ENCODE assay signal across 19 cellular contexts in the genomic region with DNA sequence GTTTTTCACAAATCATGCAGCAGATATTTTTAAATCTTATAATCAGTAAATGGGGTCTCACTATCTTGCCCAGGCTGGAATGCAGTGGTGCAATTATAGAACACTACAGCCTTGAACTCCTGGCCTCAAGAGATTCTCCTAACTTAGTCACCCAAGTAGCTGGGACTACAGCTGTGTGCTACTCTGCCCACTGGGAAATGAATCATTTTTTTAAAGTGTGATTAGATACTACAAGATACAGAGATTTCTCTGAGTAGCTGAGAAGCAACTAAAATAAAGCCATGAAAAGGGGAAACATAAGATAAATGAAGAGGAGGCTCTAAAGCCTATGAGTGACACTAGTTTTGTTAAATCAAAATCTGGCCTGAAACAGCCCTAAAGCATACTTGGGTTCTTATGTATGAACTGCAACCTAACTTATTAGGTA.
A peak's percentile ranks its signal among the peaks of the same experiment; 100 is the strongest.
DNase-seq lines count a peak whose midpoint lies in the region; ATAC-seq, FAIRE-seq and TF ChIP-seq lines count a peak whose summit lies in the region.
"Had no signal": no experiment of that assay in that cellular context is flagged by ENCODE, and none has a peak within 500 bp of the region (broad histone marks: within the 10 kb centered on the region; RNA-seq: fewer than 3 reads in every experiment).

No MANE protein-coding gene starts in this region.

- H3K4me3 Mint-ChIP-seq in WTC11 (no peak overlapping the region), endodermal cell (no peak overlapping the region)
- H3K4me3 Mint-ChIP-seq: natural killer cell treated with Interleukin-12 subunit alpha and Interleukin-12 subunit beta and Interleukin-15 and Interleukin-18, amount 100 ng/mL, for 72 hours had no signal

- POLR2A ChIA-PET in HepG2 (lab: Yijun Ruan, JAX): no interaction called here
- POLR2A ChIA-PET in WTC11 (lab: Charles Lee): interaction anchor here (0.6 kb wide), 1 partner anchor 294 kb away, joined by 3 read pairs; no protein-coding TSS in a partner anchor

- in situ Hi-C loops in HepG2 (cut with HindIII; ENCODE audit: extremely low pct_ligation_motif_present, low pct_unique_long_range_greater_than_20kb): no loop called here

- no peaks in the 10 kb centered on the region for H3K27me3 Mint-ChIP-seq in WTC11 (ENCODE audit: low read depth)
- no peaks in the 10 kb centered on the region for H3K27me3 Mint-ChIP-seq in endodermal cell (ENCODE audit: insufficient read depth)
- H3K27me3 Mint-ChIP-seq: natural killer cell treated with Interleukin-12 subunit alpha and Interleukin-12 subunit beta and Interleukin-15 and Interleukin-18, amount 100 ng/mL, for 72 hours had no signal

- TF ChIP-seq POLR2A in HepG2 (IDR thresholded peaks at IDR 0.05; ENCODE audit: insufficient read depth in 1 of 2, low read depth in 2 of 2, low read length in 2 of 2) (no peak), right lobe of liver (IDR thresholded peaks at IDR 0.05) (no peak)

- DNase-seq in HepG2 (ENCODE audit: low spot score) (peak; percentile 3), right lobe of liver (no peak), WTC11 (ENCODE audit: low spot score) (no peak), fibroblast of mammary gland (ENCODE audit: low read depth) (peak; percentile 65), stromal cell of bone marrow (ENCODE audit: low read depth) (peak; percentile 42), DMS79 (lab: John Stamatoyannopoulos, UW) (no peak), NCI-H524 treated with DMSO at 0.1 percent for 48 hours (lab: John Stamatoyannopoulos, UW) (no peak), endodermal cell (no peak)
- DNase-seq: activated T-cell treated with anti-CD3 and anti-CD28 coated beads, Interleukin-2, amount 50 U/mL, for 48 hours; KG1; NCI-H1417; SJCRH30; T1000; uterus had no signal

- peak overlapping the region; percentile 37; the same call in 1 of the 2 replicates for H3K27ac Mint-ChIP-seq in WTC11
- H3K27ac Mint-ChIP-seq in endodermal cell: no peak overlapping the region
- H3K27ac Mint-ChIP-seq: natural killer cell treated with Interleukin-12 subunit alpha and Interleukin-12 subunit beta and Interleukin-15 and Interleukin-18, amount 100 ng/mL, for 72 hours had no signal

- peaks cover 0 to 1% of the 10 kb centered on the region in 2 experiments; a peak in 1 of 5 replicates for H3K36me3 ChIP-seq in HepG2 (replicated peaks in 1 of 2; ENCODE audit: control insufficient read depth in 1 of 2, insufficient read depth in 2 of 2, low read length in 2 of 2)
- no peaks in the 10 kb centered on the region for H3K36me3 ChIP-seq in right lobe of liver
- H3K36me3 ChIP-seq in endodermal cell (ENCODE audit: control insufficient read depth, insufficient read depth, low read length): peaks cover 8% of the 10 kb centered on the region
- H3K36me3 ChIP-seq: esophagus muscularis mucosa, HAP-1, prostate gland, SJCRH30, uterus had no signal

- CTCF ChIA-PET in HepG2 (lab: Yijun Ruan, JAX; ENCODE audit: low intra/inter-chr PET ratio, low total read pairs) (no interaction called here), WTC11 (lab: Charles Lee) (interaction anchor here (0.6 kb wide), 1 partner anchor 11 kb away, joined by 4 read pairs; no protein-coding TSS in a partner anchor)

- no peaks in the 10 kb centered on the region for H4K20me1 ChIP-seq in HepG2 (ENCODE audit: insufficient read depth, low read length)

- H3K27ac ChIP-seq in HepG2 (ENCODE audit: extremely low read length, insufficient read depth, low read length): no peak overlapping the region
- no peak overlapping the region for H3K27ac ChIP-seq in right lobe of liver
- no peak overlapping the region for H3K27ac ChIP-seq in endodermal cell (ENCODE audit: low read depth, low read length)
- H3K27ac ChIP-seq: coronary artery, esophagus muscularis mucosa, prostate gland, SJCRH30, uterus had no signal

- peaks cover 13% of the 10 kb centered on the region for H3K79me2 ChIP-seq in HepG2 (ENCODE audit: insufficient read depth, low read length)

- no TSS peak for BruUV-seq in HepG2 (replicated peaks; lab: Mats Ljungman, UMichigan)

- TF ChIP-seq EP300 in HepG2 (IDR thresholded peaks at IDR 0.05; ENCODE audit: low read depth in 2 of 2, low read length in 2 of 2): no peak
- no peak for TF ChIP-seq EP300 in HepG2 (CRISPR knock-in tag; IDR thresholded peaks at IDR 0.05; ENCODE audit: borderline replicate concordance)

- H3K9me3 Mint-ChIP-seq in WTC11 (no peaks in the 10 kb centered on the region), endodermal cell (no peaks in the 10 kb centered on the region)
- H3K9me3 Mint-ChIP-seq: natural killer cell treated with Interleukin-12 subunit alpha and Interleukin-12 subunit beta and Interleukin-15 and Interleukin-18, amount 100 ng/mL, for 72 hours had no signal

- H3K9me3 ChIP-seq in HepG2 (ENCODE audit: low read length) (no peaks in the 10 kb centered on the region), right lobe of liver (no peaks in the 10 kb centered on the region), endodermal cell (ENCODE audit: control insufficient read depth, low read length) (no peaks in the 10 kb centered on the region)
- H3K9me3 ChIP-seq: esophagus muscularis mucosa, HAP-1, prostate gland, SJCRH30, uterus had no signal

- TF ChIP-seq CTCF in HepG2 (CRISPR knock-in tag; IDR thresholded peaks at IDR 0.05): no peak
- TF ChIP-seq CTCF in right lobe of liver (IDR thresholded peaks at IDR 0.05): no peak
- TF ChIP-seq CTCF in WTC11 (IDR thresholded peaks at IDR 0.05): no peak
- no peak for TF ChIP-seq CTCF in fibroblast of mammary gland (conservative IDR thresholded peaks at IDR 0.05; ENCODE audit: control insufficient read depth, insufficient read depth, low read depth, low read length)
- no peak for TF ChIP-seq CTCF in endodermal cell (conservative IDR thresholded peaks at IDR 0.05)

- H3K4me1 ChIP-seq in HepG2 (ENCODE audit: insufficient read depth, low read length) (no peaks in the 10 kb centered on the region), right lobe of liver (peaks cover 0 to 4% (median 0%) of the 10 kb centered on the region in 4 donors), endodermal cell (ENCODE audit: control insufficient read depth, insufficient read depth, low read length) (no peaks in the 10 kb centered on the region)
- H3K4me1 ChIP-seq: esophagus muscularis mucosa, HAP-1, prostate gland, SJCRH30, uterus had no signal

- FAIRE-seq in HepG2 (lab: Jason Lieb, UNC): no peak

- H3K9ac ChIP-seq in HepG2 (ENCODE audit: insufficient read depth, low read depth, low read length) (no peak overlapping the region), endodermal cell (ENCODE audit: extremely low read depth, low read length, poor library complexity, severe bottlenecking) (no peak overlapping the region)

- H3K4me3 ChIP-seq in HepG2 (replicated peaks in 1 of 3; ENCODE audit: insufficient read depth in 1 of 3, low read depth in 2 of 3, low read length in 3 of 3) (no peak overlapping the region), right lobe of liver (no peak overlapping the region), fibroblast of mammary gland (ENCODE audit: control insufficient read depth, low read depth, low read length) (no peak overlapping the region), endodermal cell (ENCODE audit: low read length) (no peak overlapping the region)
- H3K4me3 ChIP-seq: coronary artery, esophagus muscularis mucosa, HAP-1, prostate gland, SJCRH30, uterus had no signal

- no peaks in the 10 kb centered on the region for H3K4me1 Mint-ChIP-seq in WTC11
- peaks cover 11% of the 10 kb centered on the region for H3K4me1 Mint-ChIP-seq in endodermal cell

- no peaks in the 10 kb centered on the region for H3K36me3 Mint-ChIP-seq in WTC11
- H3K36me3 Mint-ChIP-seq in endodermal cell (ENCODE audit: low read depth): peaks cover 4% of the 10 kb centered on the region
- H3K36me3 Mint-ChIP-seq: natural killer cell treated with Interleukin-12 subunit alpha and Interleukin-12 subunit beta and Interleukin-15 and Interleukin-18, amount 100 ng/mL, for 72 hours had no signal

- H3K27me3 ChIP-seq in HepG2 (ENCODE audit: control insufficient read depth in 1 of 2, insufficient read depth in 2 of 2, low read length in 2 of 2) (no peaks in the 10 kb centered on the region), right lobe of liver (no peaks in the 10 kb centered on the region), endodermal cell (ENCODE audit: control insufficient read depth, insufficient read depth, low read length, poor library complexity, severe bottlenecking) (no peaks in the 10 kb centered on the region)
- H3K27me3 ChIP-seq: esophagus muscularis mucosa, SJCRH30, uterus had no signal

- no peak for ATAC-seq in HepG2
- ATAC-seq in right lobe of liver: no peak
- ATAC-seq in WTC11: no peak
- ATAC-seq: natural killer cell treated with Interleukin-12 subunit alpha and Interleukin-12 subunit beta and Interleukin-15 and Interleukin-18, amount 100 ng/mL, for 72 hours had no signal

- no peak overlapping the region for H2AFZ ChIP-seq in HepG2 (ENCODE audit: low read length)

- H3K4me2 ChIP-seq in HepG2 (ENCODE audit: low read depth, low read length): no peak overlapping the region

- no peak for TF ChIP-seq RAD21 in HepG2 (CRISPR knock-in tag; IDR thresholded peaks at IDR 0.05)

- intact Hi-C loops in HepG2 (cut with micrococcal nuclease; ENCODE audit: unreplicated experiment) (no loop called here), right lobe of liver (cut with DNase I) (no loop called here)

TF ChIP-seq in HepG2, 621 proteins besides CTCF, POLR2A, EP300 and RAD21:
- TF ChIP-seq ZNF737 (CRISPR knock-in tag; IDR thresholded peaks at IDR 0.05; ENCODE audit: borderline replicate concordance): no peak
- no peak for TF ChIP-seq ZNF160 (CRISPR knock-in tag; IDR thresholded peaks at IDR 0.05)
- peak; percentile 91 for TF ChIP-seq ZNF121 (CRISPR knock-in tag; IDR thresholded peaks at IDR 0.05)
- TF ChIP-seq JUN (CRISPR knock-in tag; IDR thresholded peaks at IDR 0.05): no peak

TF ChIP-seq in WTC11, 78 proteins besides CTCF, POLR2A, EP300 and RAD21:
- TF ChIP-seq ZNF121 (CRISPR knock-in tag; IDR thresholded peaks at IDR 0.05) (peak; percentile 42; the same call in 1 of the 2 replicates), ATF1 (CRISPR knock-in tag; IDR thresholded peaks at IDR 0.05) (no peak), NR3C1 (CRISPR knock-in tag; conservative IDR thresholded peaks at IDR 0.05; ENCODE audit: low read depth) (no peak), CDX4 (CRISPR knock-in tag; IDR thresholded peaks at IDR 0.05; ENCODE audit: borderline replicate concordance) (no peak), ZBTB21 (CRISPR knock-in tag; IDR thresholded peaks at IDR 0.05; ENCODE audit: borderline replicate concordance) (no peak)

Comparison
In these comparisons a context has a peak if more than half of its experiments do, and no peak if none do; other contexts are left out.
1. DNase-seq: peak in HepG2 (single experiment), fibroblast of mammary gland (single experiment) and stromal cell of bone marrow (single experiment); none in right lobe of liver (0 of 3), WTC11 (single experiment), DMS79 (single experiment), NCI-H524 treated with DMSO at 0.1 percent for 48 hours (single experiment) and endodermal cell (single experiment).
2. Of the 50 proteins assayed by ChIP-seq in both HepG2 and WTC11: peak only in HepG2: none; only in WTC11: none; in both: ZNF121; in neither: 49.